ENCODE assay signal across 8 cellular contexts in genomic region chr1:178724734-178725602, GRCh38. TPM values are rescaled to one million over a fixed set of nuclear protein-coding genes. Genes with fewer than 3 reads are reported as not detected.
DNase-seq lines count a peak whose midpoint lies in the region; ATAC-seq and TF ChIP-seq lines count a peak whose summit lies in the region.

Gene RALGPS2, plus strand, starts transcription at chr1:178725244. Its CDS starts 51,521 bp downstream, at chr1:178776765.

- H3K4me3 ChIP-seq in iPS-18c (ENCODE audit: insufficient read depth, low read depth, low read length) = peak within 1 kb of the TSS; percentile 87
- peak within 1 kb of the TSS; percentile 76 to 88 (median 80) for H3K4me3 ChIP-seq in skeletal muscle tissue (ENCODE audit: low read length in 3 of 3)

- no peak for TF ChIP-seq CTCF in GM13976 (IDR thresholded peaks at IDR 0.05; ENCODE audit: borderline replicate concordance, control extremely low read depth, extremely low read depth, insufficient read depth, missing control alignments)

- H3K9ac ChIP-seq in skeletal muscle tissue (ENCODE audit: low read depth in 1 of 3, low read length in 3 of 3) = peak within 1 kb of the TSS; percentile 71 to 79 (median 72)

- H3K27me3 ChIP-seq in skeletal muscle tissue (ENCODE audit: control insufficient read depth in 3 of 3, insufficient read depth in 3 of 3, low read length in 3 of 3) = no peaks in the 10 kb centered on the region

- peak; percentile 76 for ATAC-seq in HG02642 (IDR thresholded peaks at IDR 0.05; ENCODE audit: poor library complexity, unreplicated experiment)

- in situ Hi-C loops in GM13976 (cut with MboI; ENCODE audit: low sequenced_read_pairs, unreplicated experiment) = no loop called here
- in situ Hi-C loops in T47D (cut with HindIII; ENCODE audit: low pct_unique_long_range_greater_than_20kb, low sequenced_read_pairs) = no loop called here

- peaks cover 3 to 5% (median 4%) of the 10 kb centered on the region in 3 donors for H3K4me1 ChIP-seq in skeletal muscle tissue (ENCODE audit: control insufficient read depth in 3 of 3, insufficient read depth in 3 of 3, low read length in 3 of 3)

- H3K36me3 ChIP-seq in skeletal muscle tissue (ENCODE audit: control insufficient read depth in 3 of 3, insufficient read depth in 3 of 3, low read length in 3 of 3) = no peaks in the 10 kb centered on the region

- peak within 1 kb of the TSS; percentile 19 for H3K27ac ChIP-seq in skeletal muscle tissue (ENCODE audit: low read depth, low read length)

- DNase-seq in GM13976 (ENCODE audit: low spot score) = peak; percentile 66
- DNase-seq in NCI-H1436 (lab: John Stamatoyannopoulos, UW) = peak; percentile 76
- DNase-seq in UCSD-AML1 (lab: John Stamatoyannopoulos, UW; ENCODE audit: unreplicated experiment) = peak; percentile 16
- peak; percentile 84 to 90 for DNase-seq in T47D (ENCODE audit: low read depth in 1 of 2, low spot score in 1 of 2)
- DNase-seq in KG1 (lab: John Stamatoyannopoulos, UW) = no peak

- H3K9me3 ChIP-seq in iPS-18c (ENCODE audit: control insufficient read depth, insufficient read depth, low read length) (no peaks in the 10 kb centered on the region), skeletal muscle tissue (ENCODE audit: control insufficient read depth in 3 of 3, low read length in 3 of 3) (no peaks in the 10 kb centered on the region)

RNA-seq across cellular contexts. Expression of gene RALGPS2, which starts in this region (rescaled TPM):
- 35.5 TPM for total RNA-seq in skeletal muscle tissue
